1 cellular context compared by ENCODE assay signal in the genomic region with DNA sequence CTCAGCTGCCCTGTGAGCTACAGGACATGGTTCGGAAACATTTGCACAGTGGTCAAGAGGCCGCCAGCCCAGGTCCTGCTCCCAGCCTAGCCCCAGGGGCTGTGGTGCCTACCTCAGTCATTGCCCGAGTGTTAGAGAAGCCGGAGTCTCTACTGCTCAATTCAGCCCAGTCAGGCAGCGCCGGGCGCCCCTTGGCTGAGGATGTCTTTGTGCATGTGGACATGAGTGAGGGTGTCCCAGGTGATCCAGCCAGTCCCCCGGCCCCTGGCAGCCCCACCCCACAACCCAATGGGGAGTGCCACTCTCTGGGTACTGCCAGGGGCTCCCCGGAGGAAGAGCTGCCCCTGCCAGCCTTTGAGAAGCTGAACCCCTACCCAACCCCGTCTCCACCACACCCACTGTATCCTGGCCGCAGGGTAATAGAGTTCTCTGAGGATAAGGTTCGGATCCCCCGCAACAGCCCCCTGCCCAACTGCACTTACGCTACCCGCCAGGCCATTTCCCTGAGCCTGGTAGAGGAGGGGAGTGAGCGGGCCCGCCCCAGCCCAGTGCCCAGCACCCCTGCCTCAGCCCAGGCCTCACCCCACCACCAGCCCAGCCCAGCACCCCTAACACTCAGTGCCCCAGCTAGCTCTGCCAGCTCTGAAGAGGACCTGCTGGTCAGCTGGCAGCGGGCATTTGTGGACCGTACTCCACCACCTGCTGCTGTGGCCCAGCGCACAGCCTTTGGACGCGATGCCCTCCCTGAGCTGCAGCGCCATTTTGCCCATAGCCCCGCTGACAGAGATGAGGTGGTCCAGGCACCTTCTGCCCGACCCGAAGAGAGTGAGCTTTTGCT.
TF ChIP-seq lines count a peak whose summit lies in the region.

No MANE protein-coding gene starts in this region.

TF ChIP-seq in HepG2, 621 proteins besides CTCF, POLR2A, EP300 and RAD21:
- TF ChIP-seq IRF2 (CRISPR knock-in tag; IDR thresholded peaks at IDR 0.05), result no peak
- TF ChIP-seq AGO2 (optimal IDR thresholded peaks at IDR 0.05; ENCODE audit: low read depth, low read length), result peak; percentile 71
